In genomic region chr14:24146978-24147760, GRCh38 we compare ENCODE assay signal across 8 cellular contexts. TPM values are rescaled to one million over a fixed set of nuclear protein-coding genes. Genes with fewer than 3 reads are reported as not detected.
DNase-seq lines count a peak whose midpoint lies in the region; ATAC-seq and TF ChIP-seq lines count a peak whose summit lies in the region.

RNF31 (plus strand) TSS chr14:24147498; CDS start chr14:24147699, 201 bp downstream.

- TF ChIP-seq CTCF in GM20000 (IDR thresholded peaks at IDR 0.05; ENCODE audit: extremely low read depth, missing control alignments), result no peak

- H3K9me3 ChIP-seq in mesenchymal stem cell (ENCODE audit: control insufficient read depth, low read length), result no peaks in the 10 kb centered on the region

- H2BK5ac ChIP-seq in mesenchymal stem cell (ENCODE audit: low read depth, low read length, poor library complexity, severe bottlenecking), result no peak within 1 kb of the TSS

- H3K36me3 Mint-ChIP-seq in effector memory CD8-positive, alpha-beta T cell (ENCODE audit: insufficient read depth), result peaks cover 36% of the 10 kb centered on the region

- under 1% methylated on average over 50 of the region's 57 CpGs for WGBS in mesenchymal stem cell

- H3K27me3 ChIP-seq in mesenchymal stem cell (ENCODE audit: control insufficient read depth in 1 of 2, insufficient read depth in 1 of 2, low read length in 2 of 2), result no peaks in the 10 kb centered on the region

- POLR2A ChIA-PET in activated CD8-positive, alpha-beta memory T cell treated with anti-CD3 and anti-CD28 coated beads for 36 hours (lab: Charles Lee), result interaction anchor here (0.5 to 3.8 kb wide), 9 partner anchors 10 to 53 kb away, joined by 3 to 34 read pairs (median 4); partner anchors contain the start of genes DCAF11, IRF9, NRL and PCK2

- peaks cover 18% of the 10 kb centered on the region for H3K4me1 ChIP-seq in mesenchymal stem cell (ENCODE audit: control insufficient read depth, insufficient read depth, low read depth, low read length)

- H3K4me3 Mint-ChIP-seq in effector memory CD8-positive, alpha-beta T cell, result peak within 1 kb of the TSS; percentile 97 to 98

- peak within 1 kb of the TSS in 1 of 2 experiments; percentile 91 for H3K14ac ChIP-seq in mesenchymal stem cell (ENCODE audit: low read length in 2 of 2)

- peaks cover 37 to 38% of the 10 kb centered on the region in 2 donors for H3K4me1 Mint-ChIP-seq in effector memory CD8-positive, alpha-beta T cell (ENCODE audit: low read depth in 2 of 2)

- peak within 1 kb of the TSS; percentile 85 for H4K8ac ChIP-seq in mesenchymal stem cell (ENCODE audit: low read length)

- H3K4ac ChIP-seq in mesenchymal stem cell (ENCODE audit: low read depth in 1 of 2, low read length in 2 of 2), result peak within 1 kb of the TSS; percentile 89 to 96

- peak within 1 kb of the TSS; percentile 89 to 95 for H3K27ac Mint-ChIP-seq in effector memory CD8-positive, alpha-beta T cell

- H2BK15ac ChIP-seq in mesenchymal stem cell (ENCODE audit: low read depth, poor library complexity, severe bottlenecking), result peak within 1 kb of the TSS; percentile 97

- CTCF ChIA-PET in activated CD8-positive, alpha-beta memory T cell treated with anti-CD3 and anti-CD28 coated beads for 36 hours (lab: Charles Lee), result interaction anchor here (0.9 to 2.7 kb wide), 6 partner anchors 8 to 57 kb away, joined by 3 to 24 read pairs (median 7); partner anchors contain the start of genes DCAF11, IRF9, NRL and PSME1

- H3K79me1 ChIP-seq in mesenchymal stem cell (replicated peaks; ENCODE audit: low read length, poor library complexity, severe bottlenecking), result peaks cover 39% of the 10 kb centered on the region

- no peaks in the 10 kb centered on the region for H3K27me3 Mint-ChIP-seq in effector memory CD8-positive, alpha-beta T cell

- peak; percentile 86 for ATAC-seq in effector memory CD8-positive, alpha-beta T cell (replicated peaks)

- peak within 1 kb of the TSS; percentile 10 for H2AK5ac ChIP-seq in mesenchymal stem cell (ENCODE audit: low read length, severe bottlenecking)

- H3K9ac ChIP-seq in mesenchymal stem cell (ENCODE audit: low read length), result peak within 1 kb of the TSS; percentile 94

- peak within 1 kb of the TSS; percentile 66 for H4K91ac ChIP-seq in mesenchymal stem cell (ENCODE audit: low read length)

- H3K4me2 ChIP-seq in mesenchymal stem cell (ENCODE audit: low read length, poor library complexity, severe bottlenecking), result peak within 1 kb of the TSS; percentile 96

- peak within 1 kb of the TSS; percentile 87 to 88 for H3K18ac ChIP-seq in mesenchymal stem cell (ENCODE audit: low read depth in 1 of 2, low read length in 2 of 2)

- H3K36me3 ChIP-seq in mesenchymal stem cell (ENCODE audit: control insufficient read depth in 1 of 2, insufficient read depth in 2 of 2, low read depth in 1 of 2, low read length in 2 of 2), result peaks cover 37 to 57% of the 10 kb centered on the region in 2 experiments

- H3K4me3 ChIP-seq in mesenchymal stem cell (ENCODE audit: insufficient read depth in 1 of 2, low read depth in 1 of 2, low read length in 2 of 2), result peak within 1 kb of the TSS; percentile 92 to 96

- peak; percentile 93 for DNase-seq in CMK (ENCODE audit: low read depth)
- peak; percentile 98 for DNase-seq in GM20000 (ENCODE audit: low spot score)
- DNase-seq in HT-29 (ENCODE audit: low spot score), result peak; percentile 94
- DNase-seq in NOMO-1 (lab: John Stamatoyannopoulos, UW; ENCODE audit: unreplicated experiment in 2 of 2), result peak; percentile 99
- DNase-seq in effector memory CD8-positive, alpha-beta T cell, result peak; percentile 94 to 97 (median 95)
- DNase-seq in mesenchymal stem cell, result peak; percentile 98
- DNase-seq in stimulated activated CD8-positive, alpha-beta memory T cell treated with anti-CD3 and anti-CD28 coated beads, Interleukin-12 subunit alpha, Interleukin-12 subunit beta, amount 100 ng/mL, for 4 hours (ENCODE audit: low read depth), result peak; percentile 94

- H3K9me3 Mint-ChIP-seq in effector memory CD8-positive, alpha-beta T cell, result no peaks in the 10 kb centered on the region

- H2AFZ ChIP-seq in mesenchymal stem cell (ENCODE audit: low read depth, low read length), result peak within 1 kb of the TSS; percentile 43

- peak within 1 kb of the TSS; percentile 81 for H3K27ac ChIP-seq in mesenchymal stem cell (ENCODE audit: low read length, poor library complexity, severe bottlenecking)

- peak within 1 kb of the TSS in 1 of 2 experiments; percentile 75 for H3K23ac ChIP-seq in mesenchymal stem cell (ENCODE audit: low read length in 2 of 2)

- H2BK12ac ChIP-seq in mesenchymal stem cell (ENCODE audit: low read length in 2 of 2), result peak within 1 kb of the TSS; percentile 44 to 55

- peak within 1 kb of the TSS; percentile 67 for H2BK120ac ChIP-seq in mesenchymal stem cell (ENCODE audit: low read depth, low read length)

RNA-seq across cellular contexts. Expression of gene RNF31, which starts in this region (rescaled TPM):
- total RNA-seq in HT-29 (2014; rRNA removed; shearing (Covaris generic)), result 62.3 and 67.8 TPM in 2 replicates
- total RNA-seq in activated CD8-positive, alpha-beta memory T cell treated with anti-CD3 and anti-CD28 coated beads for 36 hours, result 10 to 100 TPM; 75.5 to 80.8 TPM
- polyA plus RNA-seq in mesenchymal stem cell (2013, experiment 1 of 2), result 57.9 TPM
- 54.2 TPM for polyA plus RNA-seq in mesenchymal stem cell (2013, experiment 2 of 2)

Comparison
In these comparisons a context has a peak if more than half of its experiments do, and no peak if none do; other contexts are left out.
1. Peak in every context shown above with its lines: DNase-seq, ATAC-seq, H3K4me3 ChIP-seq and H3K27ac ChIP-seq.